In genomic region chr4:154597281-154597680, GRCh38 we compare ENCODE assay signal across 4 cellular contexts. TPM values are rescaled to one million over a fixed set of nuclear protein-coding genes. Genes with fewer than 3 reads are reported as not detected.
"Had no signal": no experiment of that assay in that cellular context is flagged by ENCODE, and none has a peak within 500 bp of the region (broad histone marks: within the 10 kb centered on the region; RNA-seq: fewer than 3 reads in every experiment).

No MANE protein-coding gene starts in this region.

RNA-seq across cellular contexts. Expression of gene FGA, which starts 6.7 kb away (rescaled TPM):
- total RNA-seq: LHCN-M2, M059J, MCF 10A, NCI-H460 had no signal

RNA-seq across cellular contexts. Expression of gene FGG, which starts 15.2 kb away (rescaled TPM):
- total RNA-seq: LHCN-M2, M059J had no signal

RNA-seq across cellular contexts. Expression of gene FGB, which starts 34.5 kb away (rescaled TPM):
- total RNA-seq: LHCN-M2, M059J, MCF 10A had no signal
